Comparison of ENCODE assay signal across 1 cellular context in the genomic region with DNA sequence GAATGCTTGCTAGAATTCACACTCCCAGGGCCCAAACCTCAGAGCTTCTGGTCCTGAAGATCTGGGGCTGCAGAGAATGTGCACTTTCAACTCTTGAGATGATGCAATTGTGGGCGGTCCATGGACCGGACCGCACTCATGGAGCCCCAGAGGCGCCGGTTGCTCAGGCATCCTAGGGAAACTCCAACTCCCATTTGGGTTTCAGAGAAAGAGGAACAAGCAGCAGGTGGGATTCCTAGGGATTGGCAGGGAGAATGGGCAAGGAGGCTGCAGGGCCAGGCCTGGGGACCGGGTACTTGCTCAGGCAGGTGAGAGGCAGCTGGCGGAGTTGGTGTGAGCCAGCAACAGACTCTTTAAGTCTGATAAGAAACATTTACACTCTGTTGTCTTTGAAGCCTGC.
TF ChIP-seq lines count a peak whose summit lies in the region.

No MANE protein-coding gene starts in this region.

TF ChIP-seq in HepG2, 621 proteins besides CTCF, POLR2A, EP300 and RAD21 (continued from another document and continues in another):
- TF ChIP-seq ZNF18 (CRISPR knock-in tag; IDR thresholded peaks at IDR 0.05; ENCODE audit: insufficient replicate concordance), result no peak
- TF ChIP-seq CEBPZ (IDR thresholded peaks at IDR 0.05; ENCODE audit: low read length), result no peak
- TF ChIP-seq ZNF333 (CRISPR knock-in tag; IDR thresholded peaks at IDR 0.05; ENCODE audit: borderline replicate concordance), result no peak
- TF ChIP-seq ZSCAN30 (CRISPR knock-in tag; IDR thresholded peaks at IDR 0.05), result no peak
- TF ChIP-seq NR2F1 (CRISPR knock-in tag; IDR thresholded peaks at IDR 0.05), result no peak
- TF ChIP-seq JUN (CRISPR knock-in tag; IDR thresholded peaks at IDR 0.05), result no peak
- peak; percentile 46 for TF ChIP-seq ATF7 (IDR thresholded peaks at IDR 0.05)
- TF ChIP-seq ATF7 (CRISPR knock-in tag; IDR thresholded peaks at IDR 0.05), result no peak
- no peak for TF ChIP-seq ETV5 (CRISPR knock-in tag; IDR thresholded peaks at IDR 0.05; ENCODE audit: borderline replicate concordance)
- TF ChIP-seq ATAD3A (CRISPR knock-in tag; IDR thresholded peaks at IDR 0.05), result no peak
- 0 out of 2 replicates have a peak, but pooled peaks have one; percentile 27 for TF ChIP-seq FOSL2 (CRISPR knock-in tag; IDR thresholded peaks at IDR 0.05)
- no peak for TF ChIP-seq MBD4 (IDR thresholded peaks at IDR 0.05; ENCODE audit: borderline replicate concordance, low read length)
- peak; percentile 79 for TF ChIP-seq HINFP (CRISPR knock-in tag; IDR thresholded peaks at IDR 0.05; ENCODE audit: low read depth)
- no peak for TF ChIP-seq SAFB2 (CRISPR knock-in tag; IDR thresholded peaks at IDR 0.05; ENCODE audit: borderline replicate concordance, low read depth)
- no peak for TF ChIP-seq CHD4 (IDR thresholded peaks at IDR 0.05; ENCODE audit: borderline replicate concordance, low read length)
- TF ChIP-seq ZNF460 (CRISPR knock-in tag; IDR thresholded peaks at IDR 0.05; ENCODE audit: borderline replicate concordance), result no peak
- TF ChIP-seq, protein P1, sequence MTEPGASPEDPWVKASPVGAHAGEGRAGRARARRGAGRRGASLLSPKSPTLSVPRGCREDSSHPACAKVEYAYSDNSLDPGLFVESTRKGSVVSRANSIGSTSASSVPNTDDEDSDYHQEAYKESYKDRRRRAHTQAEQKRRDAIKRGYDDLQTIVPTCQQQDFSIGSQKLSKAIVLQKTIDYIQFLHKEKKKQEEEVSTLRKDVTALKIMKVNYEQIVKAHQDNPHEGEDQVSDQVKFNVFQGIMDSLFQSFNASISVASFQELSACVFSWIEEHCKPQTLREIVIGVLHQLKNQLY (CRISPR knock-in tag; IDR thresholded peaks at IDR 0.05), result no peak
- TF ChIP-seq ZNF552 (CRISPR knock-in tag; IDR thresholded peaks at IDR 0.05; ENCODE audit: borderline replicate concordance), result no peak
- TF ChIP-seq PBX3 (CRISPR knock-in tag; IDR thresholded peaks at IDR 0.05; ENCODE audit: borderline replicate concordance), result no peak
- TF ChIP-seq, protein P2, sequence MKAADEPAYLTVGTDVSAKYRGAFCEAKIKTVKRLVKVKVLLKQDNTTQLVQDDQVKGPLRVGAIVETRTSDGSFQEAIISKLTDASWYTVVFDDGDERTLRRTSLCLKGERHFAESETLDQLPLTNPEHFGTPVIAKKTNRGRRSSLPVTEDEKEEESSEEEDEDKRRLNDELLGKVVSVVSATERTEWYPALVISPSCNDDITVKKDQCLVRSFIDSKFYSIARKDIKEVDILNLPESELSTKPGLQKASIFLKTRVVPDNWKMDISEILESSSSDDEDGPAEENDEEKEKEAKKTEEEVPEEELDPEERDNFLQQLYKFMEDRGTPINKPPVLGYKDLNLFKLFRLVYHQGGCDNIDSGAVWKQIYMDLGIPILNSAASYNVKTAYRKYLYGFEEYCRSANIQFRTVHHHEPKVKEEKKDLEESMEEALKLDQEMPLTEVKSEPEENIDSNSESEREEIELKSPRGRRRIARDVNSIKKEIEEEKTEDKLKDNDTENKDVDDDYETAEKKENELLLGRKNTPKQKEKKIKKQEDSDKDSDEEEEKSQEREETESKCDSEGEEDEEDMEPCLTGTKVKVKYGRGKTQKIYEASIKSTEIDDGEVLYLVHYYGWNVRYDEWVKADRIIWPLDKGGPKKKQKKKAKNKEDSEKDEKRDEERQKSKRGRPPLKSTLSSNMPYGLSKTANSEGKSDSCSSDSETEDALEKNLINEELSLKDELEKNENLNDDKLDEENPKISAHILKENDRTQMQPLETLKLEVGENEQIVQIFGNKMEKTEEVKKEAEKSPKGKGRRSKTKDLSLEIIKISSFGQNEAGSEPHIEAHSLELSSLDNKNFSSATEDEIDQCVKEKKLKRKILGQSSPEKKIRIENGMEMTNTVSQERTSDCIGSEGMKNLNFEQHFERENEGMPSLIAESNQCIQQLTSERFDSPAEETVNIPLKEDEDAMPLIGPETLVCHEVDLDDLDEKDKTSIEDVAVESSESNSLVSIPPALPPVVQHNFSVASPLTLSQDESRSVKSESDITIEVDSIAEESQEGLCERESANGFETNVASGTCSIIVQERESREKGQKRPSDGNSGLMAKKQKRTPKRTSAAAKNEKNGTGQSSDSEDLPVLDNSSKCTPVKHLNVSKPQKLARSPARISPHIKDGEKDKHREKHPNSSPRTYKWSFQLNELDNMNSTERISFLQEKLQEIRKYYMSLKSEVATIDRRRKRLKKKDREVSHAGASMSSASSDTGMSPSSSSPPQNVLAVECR (CRISPR knock-in tag; IDR thresholded peaks at IDR 0.05; ENCODE audit: borderline replicate concordance), result peak; percentile 23; the same call in 1 of the 2 replicates
- no peak for TF ChIP-seq ZNF34 (CRISPR knock-in tag; IDR thresholded peaks at IDR 0.05; ENCODE audit: borderline replicate concordance)
- TF ChIP-seq CBFB (CRISPR knock-in tag; IDR thresholded peaks at IDR 0.05), result no peak
- no peak for TF ChIP-seq ZBTB33 (CRISPR knock-in tag; IDR thresholded peaks at IDR 0.05)
- TF ChIP-seq ETV6 (CRISPR knock-in tag; conservative IDR thresholded peaks at IDR 0.05), result no peak
- TF ChIP-seq TP53 (CRISPR knock-in tag; conservative IDR thresholded peaks at IDR 0.05), result no peak
- TF ChIP-seq ZNF253 (CRISPR knock-in tag; IDR thresholded peaks at IDR 0.05; ENCODE audit: borderline replicate concordance), result no peak
- TF ChIP-seq ZNF292 (CRISPR knock-in tag; IDR thresholded peaks at IDR 0.05; ENCODE audit: borderline replicate concordance, low read depth), result peak; percentile 23; the same call in 1 of the 2 replicates
- no peak for TF ChIP-seq CCAR2 (optimal IDR thresholded peaks at IDR 0.05; ENCODE audit: low read depth, low read length)
- no peak for TF ChIP-seq MAFG (CRISPR knock-in tag; IDR thresholded peaks at IDR 0.05)
- no peak for TF ChIP-seq ATF7-NPFF (CRISPR knock-in tag; IDR thresholded peaks at IDR 0.05; ENCODE audit: low read depth)
- TF ChIP-seq HNF4A (CRISPR knock-in tag; IDR thresholded peaks at IDR 0.05), result peak; percentile 95
- 0 out of 2 replicates have a peak, but pooled peaks have one; percentile 25 for TF ChIP-seq ZFY (CRISPR knock-in tag; IDR thresholded peaks at IDR 0.05)
- no peak for TF ChIP-seq IRX3 (CRISPR knock-in tag; IDR thresholded peaks at IDR 0.05; ENCODE audit: borderline replicate concordance, low read depth)
- TF ChIP-seq, protein P3, sequence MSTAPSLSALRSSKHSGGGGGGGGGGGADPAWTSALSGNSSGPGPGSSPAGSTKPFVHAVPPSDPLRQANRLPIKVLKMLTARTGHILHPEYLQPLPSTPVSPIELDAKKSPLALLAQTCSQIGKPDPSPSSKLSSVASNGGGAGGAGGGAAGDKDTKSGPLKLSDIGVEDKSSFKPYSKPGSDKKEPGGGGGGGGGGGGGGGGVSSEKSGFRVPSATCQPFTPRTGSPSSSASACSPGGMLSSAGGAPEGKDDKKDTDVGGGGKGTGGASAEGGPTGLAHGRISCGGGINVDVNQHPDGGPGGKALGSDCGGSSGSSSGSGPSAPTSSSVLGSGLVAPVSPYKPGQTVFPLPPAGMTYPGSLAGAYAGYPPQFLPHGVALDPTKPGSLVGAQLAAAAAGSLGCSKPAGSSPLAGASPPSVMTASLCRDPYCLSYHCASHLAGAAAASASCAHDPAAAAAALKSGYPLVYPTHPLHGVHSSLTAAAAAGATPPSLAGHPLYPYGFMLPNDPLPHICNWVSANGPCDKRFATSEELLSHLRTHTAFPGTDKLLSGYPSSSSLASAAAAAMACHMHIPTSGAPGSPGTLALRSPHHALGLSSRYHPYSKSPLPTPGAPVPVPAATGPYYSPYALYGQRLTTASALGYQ (CRISPR knock-in tag; IDR thresholded peaks at IDR 0.05), result no peak
- TF ChIP-seq, protein P4, sequence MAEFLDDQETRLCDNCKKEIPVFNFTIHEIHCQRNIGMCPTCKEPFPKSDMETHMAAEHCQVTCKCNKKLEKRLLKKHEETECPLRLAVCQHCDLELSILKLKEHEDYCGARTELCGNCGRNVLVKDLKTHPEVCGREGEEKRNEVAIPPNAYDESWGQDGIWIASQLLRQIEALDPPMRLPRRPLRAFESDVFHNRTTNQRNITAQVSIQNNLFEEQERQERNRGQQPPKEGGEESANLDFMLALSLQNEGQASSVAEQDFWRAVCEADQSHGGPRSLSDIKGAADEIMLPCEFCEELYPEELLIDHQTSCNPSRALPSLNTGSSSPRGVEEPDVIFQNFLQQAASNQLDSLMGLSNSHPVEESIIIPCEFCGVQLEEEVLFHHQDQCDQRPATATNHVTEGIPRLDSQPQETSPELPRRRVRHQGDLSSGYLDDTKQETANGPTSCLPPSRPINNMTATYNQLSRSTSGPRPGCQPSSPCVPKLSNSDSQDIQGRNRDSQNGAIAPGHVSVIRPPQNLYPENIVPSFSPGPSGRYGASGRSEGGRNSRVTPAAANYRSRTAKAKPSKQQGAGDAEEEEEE (CRISPR knock-in tag; IDR thresholded peaks at IDR 0.05; ENCODE audit: borderline replicate concordance), result no peak
- no peak for TF ChIP-seq REL (CRISPR knock-in tag; conservative IDR thresholded peaks at IDR 0.05)
- TF ChIP-seq ZNF556 (CRISPR knock-in tag; IDR thresholded peaks at IDR 0.05; ENCODE audit: borderline replicate concordance), result 0 out of 2 replicates have a peak, but pooled peaks have one; percentile 32
- TF ChIP-seq TEAD3 (CRISPR knock-in tag; optimal IDR thresholded peaks at IDR 0.05; ENCODE audit: borderline replicate concordance), result peak; percentile 60
- no peak for TF ChIP-seq RBM39 (IDR thresholded peaks at IDR 0.05; ENCODE audit: low read depth, low read length, poor library complexity, severe bottlenecking)
- no peak for TF ChIP-seq KLF11 (CRISPR knock-in tag; IDR thresholded peaks at IDR 0.05)
